Comparison of ENCODE assay signal across 24 cellular contexts in genomic region chr2:215626063-215626462, GRCh38.
A peak's percentile ranks its signal among the peaks of the same experiment; 100 is the strongest.
DNase-seq lines count a peak whose midpoint lies in the region; ATAC-seq, FAIRE-seq and TF ChIP-seq lines count a peak whose summit lies in the region.
"Had no signal": no experiment of that assay in that cellular context is flagged by ENCODE, and none has a peak within 500 bp of the region (broad histone marks: within the 10 kb centered on the region; RNA-seq: fewer than 3 reads in every experiment).

No MANE protein-coding gene starts in this region.

- POLR2A ChIA-PET in endothelial cell of umbilical vein (lab: Charles Lee) = no interaction called here

- no peaks in the 10 kb centered on the region for H3F3A ChIP-seq in GM23338 (replicated peaks; ENCODE audit: low read depth)

- H3K9me3 Mint-ChIP-seq in GM23338 (peaks cover 8% of the 10 kb centered on the region; the same call in 2 of the 3 replicates), osteocyte (ENCODE audit: unreplicated experiment) (peaks cover 10% of the 10 kb centered on the region)

- no peak for FAIRE-seq in endothelial cell of umbilical vein (lab: Jason Lieb, UNC)
- FAIRE-seq: GM12878, HTR-8/SVneo had no signal

- no peaks in the 10 kb centered on the region for H3K27me3 ChIP-seq in GM23338 (ENCODE audit: insufficient read depth)
- H3K27me3 ChIP-seq in SJSA1 (replicated peaks) = no peaks in the 10 kb centered on the region
- H3K27me3 ChIP-seq in endothelial cell of umbilical vein (ENCODE audit: control insufficient read depth in 2 of 2, insufficient read depth in 2 of 2, low read length in 2 of 2) = no peaks in the 10 kb centered on the region
- H3K27me3 ChIP-seq: SJCRH30 had no signal

- H3K79me2 ChIP-seq in GM23338 (replicated peaks; ENCODE audit: insufficient read depth) (no peaks in the 10 kb centered on the region), endothelial cell of umbilical vein (ENCODE audit: control insufficient read depth, insufficient read depth, low read length) (no peaks in the 10 kb centered on the region)

- no peak overlapping the region for H3K9ac ChIP-seq in endothelial cell of umbilical vein (replicated peaks; ENCODE audit: extremely low read depth, insufficient read depth, low read length)
- H3K9ac ChIP-seq: KMS-11 had no signal

- H3K4me1 Mint-ChIP-seq in GM23338 = peaks cover 39% of the 10 kb centered on the region
- H3K4me1 Mint-ChIP-seq in osteocyte (ENCODE audit: unreplicated experiment) = peaks cover 61% of the 10 kb centered on the region
- H3K4me1 Mint-ChIP-seq: CD4-positive, alpha-beta memory T cell; IgD-negative memory B cell had no signal

- H3K27ac Mint-ChIP-seq in GM23338 (no peak overlapping the region), osteocyte (ENCODE audit: unreplicated experiment) (peak overlapping the region; percentile 84)
- H3K27ac Mint-ChIP-seq: CD4-positive, alpha-beta memory T cell; IgD-negative memory B cell had no signal

- H2AFZ ChIP-seq in GM23338 (no peak overlapping the region), endothelial cell of umbilical vein (ENCODE audit: low read depth, low read length) (no peak overlapping the region)

- peaks cover 43% of the 10 kb centered on the region for H3K4me1 ChIP-seq in GM23338 (ENCODE audit: insufficient read depth)
- peaks cover 27% of the 10 kb centered on the region for H3K4me1 ChIP-seq in SJSA1 (replicated peaks)
- peaks cover 33% of the 10 kb centered on the region for H3K4me1 ChIP-seq in endothelial cell of umbilical vein (ENCODE audit: control insufficient read depth, extremely low read depth, insufficient read depth, low read length)
- H3K4me1 ChIP-seq: SJCRH30 had no signal

- TF ChIP-seq CTCF in GM23338 (conservative IDR thresholded peaks at IDR 0.05; ENCODE audit: low read depth in 2 of 2) = no peak
- TF ChIP-seq CTCF in endothelial cell of umbilical vein (IDR thresholded peaks at IDR 0.05; ENCODE audit: extremely low read depth in 1 of 2, insufficient read depth in 1 of 2, low read depth in 1 of 2, low read length in 2 of 2) = no peak
- no peak for TF ChIP-seq CTCF in osteocyte (IDR thresholded peaks at IDR 0.05)

- H3K4me2 ChIP-seq in GM23338 (peak overlapping the region; percentile 63), endothelial cell of umbilical vein (ENCODE audit: insufficient read depth, low read length) (peak overlapping the region; percentile 90)
- H3K4me2 ChIP-seq: KMS-11 had no signal

- CTCF ChIA-PET in endothelial cell of umbilical vein (lab: Charles Lee) = no interaction called here

- dilution Hi-C loops in endothelial cell of umbilical vein (cut with MboI; ENCODE audit: extremely low pct_ligation_motif_present, low sequenced_read_pairs) = no loop called here

- peaks cover 5% of the 10 kb centered on the region; the same call in 2 of the 3 replicates for H3K36me3 Mint-ChIP-seq in GM23338 (ENCODE audit: low read depth)
- no peaks in the 10 kb centered on the region for H3K36me3 Mint-ChIP-seq in osteocyte (ENCODE audit: unreplicated experiment)
- H3K36me3 Mint-ChIP-seq: CD4-positive, alpha-beta memory T cell; IgD-negative memory B cell had no signal

- H3K27ac ChIP-seq in GM23338 (ENCODE audit: low read depth) (peak overlapping the region; percentile 68), SJSA1 (peak overlapping the region; percentile 75; the same call in 1 of the 2 replicates), endothelial cell of umbilical vein (ENCODE audit: insufficient read depth, low read depth, low read length) (peak overlapping the region; percentile 91)
- H3K27ac ChIP-seq: KMS-11, SJCRH30 had no signal

- H3K27me3 Mint-ChIP-seq in GM23338 (ENCODE audit: insufficient read depth, low read depth, poor library complexity) = peaks cover 2% of the 10 kb centered on the region
- no peaks in the 10 kb centered on the region for H3K27me3 Mint-ChIP-seq in osteocyte (ENCODE audit: unreplicated experiment)
- H3K27me3 Mint-ChIP-seq: CD4-positive, alpha-beta memory T cell had no signal

- H4K20me1 ChIP-seq in GM23338 (replicated peaks; ENCODE audit: insufficient read depth) (no peaks in the 10 kb centered on the region), endothelial cell of umbilical vein (replicated peaks; ENCODE audit: control insufficient read depth, extremely low read depth, insufficient read depth, low read length) (no peaks in the 10 kb centered on the region)

- no peak for TF ChIP-seq POLR2A in endothelial cell of umbilical vein (IDR thresholded peaks at IDR 0.05; ENCODE audit: low read depth, low read length)

- ATAC-seq in GM23338 (no peak), GM21825 (IDR thresholded peaks at IDR 0.05; ENCODE audit: unreplicated experiment) (no peak)
- ATAC-seq: PC-3 had no signal

- no peaks in the 10 kb centered on the region for H3K9me1 ChIP-seq in endothelial cell of umbilical vein (replicated peaks; ENCODE audit: control insufficient read depth, extremely low read depth, insufficient read depth, low read length)

- H3K36me3 ChIP-seq in GM23338 (ENCODE audit: insufficient read depth) = no peaks in the 10 kb centered on the region
- no peaks in the 10 kb centered on the region for H3K36me3 ChIP-seq in SJSA1
- H3K36me3 ChIP-seq in endothelial cell of umbilical vein (ENCODE audit: control insufficient read depth in 2 of 2, extremely low read depth in 1 of 2, insufficient read depth in 2 of 2, low read length in 2 of 2) = peaks cover 6 to 7% of the 10 kb centered on the region in 2 experiments
- H3K36me3 ChIP-seq: SJCRH30 had no signal

- intact Hi-C loops in endothelial cell of umbilical vein (cut with micrococcal nuclease) = loop anchor here (1.0 to 2.0 kb wide), 4 partner anchors 33 to 190 kb away; partner anchors contain the start of gene FN1

- H3K4me3 ChIP-seq in GM23338 (peak overlapping the region; percentile 20; the same call in 1 of the 2 replicates), SJSA1 (no peak overlapping the region), endothelial cell of umbilical vein (replicated peaks in 1 of 3; ENCODE audit: insufficient read depth in 1 of 3, low read depth in 1 of 3, low read length in 3 of 3) (no peak overlapping the region)
- H3K4me3 ChIP-seq: GM12878, SJCRH30 had no signal

- no peaks in the 10 kb centered on the region for H3K9me2 ChIP-seq in GM23338 (ENCODE audit: insufficient read depth)

- H3K4me3 Mint-ChIP-seq in GM23338 = no peak overlapping the region
- H3K4me3 Mint-ChIP-seq in osteocyte (ENCODE audit: unreplicated experiment) = no peak overlapping the region
- H3K4me3 Mint-ChIP-seq: CD4-positive, alpha-beta memory T cell; IgD-negative memory B cell had no signal

- no peaks in the 10 kb centered on the region for H3K9me3 ChIP-seq in SJSA1 (replicated peaks)
- H3K9me3 ChIP-seq in endothelial cell of umbilical vein (replicated peaks; ENCODE audit: control insufficient read depth, insufficient read depth, low read length) = no peaks in the 10 kb centered on the region
- H3K9me3 ChIP-seq: SJCRH30 had no signal

- BruUV-seq in endothelial cell of umbilical vein (replicated peaks; lab: Mats Ljungman, UMichigan) = no TSS peak

- no peak for DNase-seq in GM23338 (ENCODE audit: low spot score)
- DNase-seq in SJSA1 (ENCODE audit: low read depth in 1 of 2, low spot score in 2 of 2) = no peak
- DNase-seq in endothelial cell of umbilical vein (ENCODE audit: low read depth, low spot score) = no peak
- DNase-seq in osteocyte (ENCODE audit: extremely low spot score, unreplicated experiment) = no peak
- DNase-seq in NCI-H1930 (lab: John Stamatoyannopoulos, UW) = no peak
- DNase-seq in AG20443 (ENCODE audit: low spot score) = no peak
- no peak for DNase-seq in NCI-H1694 (lab: John Stamatoyannopoulos, UW)
- DNase-seq: C1 segment of cervical spinal cord; CD4-positive, alpha-beta memory T cell; COR-L47; DMS79; GDM1; GOT3; HCEC 1CT; NCI-H2081; NCI-H524 treated with DMSO at 0.1 percent for 48 hours; NCI-H774; PC-3; SJCRH30 had no signal

TF ChIP-seq in GM23338, 12 proteins besides CTCF, POLR2A, EP300 and RAD21:
- TF ChIP-seq NANOG (IDR thresholded peaks at IDR 0.05; ENCODE audit: borderline replicate concordance) = peak; percentile 68; the same call in 1 of the 2 replicates
- TF ChIP-seq POLR2AphosphoS5 (IDR thresholded peaks at IDR 0.05; ENCODE audit: low read depth) = no peak

TF ChIP-seq in endothelial cell of umbilical vein, 7 proteins besides CTCF, POLR2A, EP300 and RAD21:
- TF ChIP-seq MYC (IDR thresholded peaks at IDR 0.05; ENCODE audit: low read depth, low read length) (no peak), MAX (IDR thresholded peaks at IDR 0.05; ENCODE audit: insufficient read depth, insufficient read length) (no peak), JUN (IDR thresholded peaks at IDR 0.05; ENCODE audit: borderline replicate concordance, insufficient read depth, insufficient read length, low read depth) (no peak), POLR2AphosphoS5 (IDR thresholded peaks at IDR 0.05; ENCODE audit: insufficient read depth, low read depth, low read length) (no peak), FOS (IDR thresholded peaks at IDR 0.05; ENCODE audit: borderline replicate concordance, insufficient read depth, low read length) (no peak), EZH2 (IDR thresholded peaks at IDR 0.05; ENCODE audit: borderline replicate concordance, low read depth, low read length, severe bottlenecking) (no peak), GATA2 (IDR thresholded peaks at IDR 0.05; ENCODE audit: insufficient read depth, insufficient read length, low read depth, low read length) (no peak)
